8 cellular contexts compared by ENCODE assay signal in the genomic region with DNA sequence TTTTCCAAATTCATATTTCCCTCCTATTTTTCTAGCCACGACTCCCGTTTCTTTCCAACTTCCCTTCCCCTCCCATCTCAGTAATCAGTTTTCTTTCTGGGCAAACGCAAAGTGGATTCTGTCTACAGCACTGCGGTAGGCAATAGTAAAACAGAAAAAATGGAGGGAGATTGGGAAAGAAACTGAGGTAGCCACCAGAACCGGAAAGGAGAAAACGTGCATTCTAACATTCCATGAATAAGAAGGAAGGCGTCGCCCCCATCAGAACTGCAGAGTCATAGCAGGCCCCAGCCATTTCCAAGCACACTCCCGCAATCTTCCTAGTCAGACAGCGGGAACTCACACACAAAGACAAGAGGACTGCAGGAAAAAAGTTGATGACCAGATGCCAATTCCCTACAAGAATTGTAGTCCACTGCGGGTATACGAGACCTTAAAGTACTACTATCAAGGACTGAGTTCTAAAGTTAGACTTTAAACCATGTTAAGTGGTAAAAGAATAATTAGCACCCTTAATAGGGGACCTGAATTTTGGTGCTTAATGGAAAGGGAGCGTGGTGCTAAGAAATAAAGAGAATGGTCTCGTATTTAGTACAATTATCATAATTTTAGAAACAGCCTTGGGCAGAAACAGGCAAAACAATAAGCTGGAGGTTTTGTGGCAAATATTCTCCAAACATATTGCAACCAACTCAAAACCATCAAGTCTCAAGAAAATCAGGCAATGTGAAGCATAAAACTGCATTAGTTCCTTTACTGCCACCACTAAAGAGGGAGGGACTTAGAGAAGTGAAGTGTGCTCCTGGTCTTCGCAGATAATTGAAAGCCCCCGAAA. TPM values are rescaled to one million over a fixed set of nuclear protein-coding genes. Genes with fewer than 3 reads are reported as not detected.
A peak's percentile ranks its signal among the peaks of the same experiment; 100 is the strongest.
DNase-seq lines count a peak whose midpoint lies in the region; ATAC-seq lines count a peak whose summit lies in the region.

No MANE protein-coding gene starts in this region.

- peak overlapping the region; percentile 80 for H3K4me3 Mint-ChIP-seq in activated T-cell treated with anti-CD3 and anti-CD28 coated beads, Interleukin-2, amount 50 U/mL, for 24 hours

- no peak for DNase-seq in activated T-cell treated with anti-CD3 and anti-CD28 coated beads, Interleukin-2, amount 50 U/mL, for 24 hours
- DNase-seq in activated T-cell treated with anti-CD3 and anti-CD28 coated beads, Interleukin-2, amount 50 U/mL, for 1 hour: no peak
- DNase-seq in NCI-H2107 (lab: John Stamatoyannopoulos, UW): peak; percentile 68
- DNase-seq in activated naive CD4-positive, alpha-beta T cell treated with anti-CD3 and anti-CD28 coated beads, Interleukin-2, amount 50 U/mL, for 72 hours (ENCODE audit: low spot score in 2 of 2): no peak
- peak; percentile 82 for DNase-seq in glomerular visceral epithelial cell (ENCODE audit: extremely low spot score)
- DNase-seq in occipital lobe (lab: John Stamatoyannopoulos, UW): peak; percentile 11

- H3K27ac Mint-ChIP-seq in activated T-cell treated with anti-CD3 and anti-CD28 coated beads, Interleukin-2, amount 50 U/mL, for 24 hours: peak overlapping the region; percentile 33
- H3K27ac Mint-ChIP-seq in activated naive CD4-positive, alpha-beta T cell treated with anti-CD3 and anti-CD28 coated beads, Interleukin-2, amount 50 U/mL, for 72 hours: peak overlapping the region; percentile 45 to 57

- no peaks in the 10 kb centered on the region for H3K9me3 Mint-ChIP-seq in activated T-cell treated with anti-CD3 and anti-CD28 coated beads, Interleukin-2, amount 50 U/mL, for 24 hours
- H3K9me3 Mint-ChIP-seq in activated naive CD4-positive, alpha-beta T cell treated with anti-CD3 and anti-CD28 coated beads, Interleukin-2, amount 50 U/mL, for 72 hours: no peaks in the 10 kb centered on the region

- peaks cover 17% of the 10 kb centered on the region for H3K4me1 Mint-ChIP-seq in activated T-cell treated with anti-CD3 and anti-CD28 coated beads, Interleukin-2, amount 50 U/mL, for 24 hours (ENCODE audit: low read depth)

- H3K36me3 Mint-ChIP-seq in activated T-cell treated with anti-CD3 and anti-CD28 coated beads, Interleukin-2, amount 50 U/mL, for 24 hours (ENCODE audit: low read depth): peaks cover 4% of the 10 kb centered on the region
- H3K36me3 Mint-ChIP-seq in activated naive CD4-positive, alpha-beta T cell treated with anti-CD3 and anti-CD28 coated beads, Interleukin-2, amount 50 U/mL, for 72 hours: peaks cover 5 to 6% of the 10 kb centered on the region in 2 donors

- peak in 1 of 2 donors; percentile 8 for ATAC-seq in activated naive CD4-positive, alpha-beta T cell treated with anti-CD3 and anti-CD28 coated beads, Interleukin-2, amount 50 U/mL, for 72 hours
- ATAC-seq in GM18498 (IDR thresholded peaks at IDR 0.05; ENCODE audit: unreplicated experiment): no peak
- ATAC-seq in GM21528 (IDR thresholded peaks at IDR 0.05; ENCODE audit: low FRiP score, unreplicated experiment): no peak

- H3K27me3 Mint-ChIP-seq in activated T-cell treated with anti-CD3 and anti-CD28 coated beads, Interleukin-2, amount 50 U/mL, for 24 hours: peaks cover 37% of the 10 kb centered on the region

RNA-seq across cellular contexts. Expression of gene PFN2, which starts 1.4 kb away (rescaled TPM):
- 1 to 10 TPM; 2.4 to 3.0 TPM for total RNA-seq in activated naive CD4-positive, alpha-beta T cell treated with anti-CD3 and anti-CD28 coated beads, Interleukin-2, amount 50 U/mL, for 72 hours
- total RNA-seq in occipital lobe: 459 TPM

Comparison
In these comparisons a context has a peak if more than half of its experiments do, and no peak if none do; other contexts are left out.
1. DNase-seq: peak in NCI-H2107 (single experiment), glomerular visceral epithelial cell (single experiment) and occipital lobe (single experiment); none in activated T-cell treated with anti-CD3 and anti-CD28 coated beads, Interleukin-2, amount 50 U/mL, for 24 hours (single experiment), activated T-cell treated with anti-CD3 and anti-CD28 coated beads, Interleukin-2, amount 50 U/mL, for 1 hour (single experiment) and activated naive CD4-positive, alpha-beta T cell treated with anti-CD3 and anti-CD28 coated beads, Interleukin-2, amount 50 U/mL, for 72 hours (0 of 2).
2. RNA of gene PFN2, which starts 1.4 kb away (total RNA-seq): 459 TPM in occipital lobe (single experiment); 2.4 to 3.0 TPM in activated naive CD4-positive, alpha-beta T cell treated with anti-CD3 and anti-CD28 coated beads, Interleukin-2, amount 50 U/mL, for 72 hours; every median in the first group is over 100 times any median in the second.